Comparison of ENCODE assay signal across 1 cellular context in genomic region chr19:2610637-2611482, GRCh38.
TF ChIP-seq lines count a peak whose summit lies in the region.

No MANE protein-coding gene starts in this region.

TF ChIP-seq in HepG2, 621 proteins besides CTCF, POLR2A, EP300 and RAD21 (continued from another document and continues in another):
- TF ChIP-seq, protein P1, sequence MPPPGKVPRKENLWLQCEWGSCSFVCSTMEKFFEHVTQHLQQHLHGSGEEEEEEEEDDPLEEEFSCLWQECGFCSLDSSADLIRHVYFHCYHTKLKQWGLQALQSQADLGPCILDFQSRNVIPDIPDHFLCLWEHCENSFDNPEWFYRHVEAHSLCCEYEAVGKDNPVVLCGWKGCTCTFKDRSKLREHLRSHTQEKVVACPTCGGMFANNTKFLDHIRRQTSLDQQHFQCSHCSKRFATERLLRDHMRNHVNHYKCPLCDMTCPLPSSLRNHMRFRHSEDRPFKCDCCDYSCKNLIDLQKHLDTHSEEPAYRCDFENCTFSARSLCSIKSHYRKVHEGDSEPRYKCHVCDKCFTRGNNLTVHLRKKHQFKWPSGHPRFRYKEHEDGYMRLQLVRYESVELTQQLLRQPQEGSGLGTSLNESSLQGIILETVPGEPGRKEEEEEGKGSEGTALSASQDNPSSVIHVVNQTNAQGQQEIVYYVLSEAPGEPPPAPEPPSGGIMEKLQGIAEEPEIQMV (CRISPR knock-in tag; IDR thresholded peaks at IDR 0.05; ENCODE audit: low read depth) = no peak
- TF ChIP-seq DNMT3B (CRISPR knock-in tag; conservative IDR thresholded peaks at IDR 0.05) (no peak), ZNF34 (CRISPR knock-in tag; IDR thresholded peaks at IDR 0.05; ENCODE audit: borderline replicate concordance) (no peak), JUND (CRISPR knock-in tag; IDR thresholded peaks at IDR 0.05) (no peak), HOMEZ (CRISPR knock-in tag; IDR thresholded peaks at IDR 0.05; ENCODE audit: low read depth) (peak; percentile 26; the same call in 1 of the 2 replicates), SIX4 (CRISPR knock-in tag; IDR thresholded peaks at IDR 0.05) (no peak), ZNF431 (CRISPR knock-in tag; IDR thresholded peaks at IDR 0.05; ENCODE audit: borderline replicate concordance, low read depth) (0 out of 2 replicates have a peak, but pooled peaks have one; percentile 45), GATAD1 (CRISPR knock-in tag; IDR thresholded peaks at IDR 0.05) (peak; percentile 67), MLX (CRISPR knock-in tag; IDR thresholded peaks at IDR 0.05) (peak; percentile 41; the same call in 1 of the 2 replicates), SMC3 (IDR thresholded peaks at IDR 0.05; ENCODE audit: low read length) (peak; percentile 69), ZFP41 (CRISPR knock-in tag; IDR thresholded peaks at IDR 0.05; ENCODE audit: borderline replicate concordance) (no peak), RFXAP (CRISPR knock-in tag; IDR thresholded peaks at IDR 0.05; ENCODE audit: borderline replicate concordance) (no peak), PITX1 (CRISPR knock-in tag; IDR thresholded peaks at IDR 0.05) (peak; percentile 20; the same call in 1 of the 2 replicates), NKX3-1 (CRISPR knock-in tag; IDR thresholded peaks at IDR 0.05) (no peak), ZBTB7B (CRISPR knock-in tag; IDR thresholded peaks at IDR 0.05) (peak; percentile 79; the same call in 1 of the 2 replicates), ZFP91 (CRISPR knock-in tag; IDR thresholded peaks at IDR 0.05; ENCODE audit: borderline replicate concordance) (0 out of 2 replicates have a peak, but pooled peaks have one; percentile 47), GATAD2A (CRISPR knock-in tag; IDR thresholded peaks at IDR 0.05) (peak; percentile 59; the same call in 1 of the 2 replicates), HOXA3 (CRISPR knock-in tag; IDR thresholded peaks at IDR 0.05) (peak; percentile 63; the same call in 1 of the 2 replicates), SOX5 (CRISPR knock-in tag; IDR thresholded peaks at IDR 0.05; ENCODE audit: borderline replicate concordance) (0 out of 2 replicates have a peak, but pooled peaks have one; percentile 35), STAG1 (CRISPR knock-in tag; IDR thresholded peaks at IDR 0.05) (peak; percentile 100), MYNN (CRISPR knock-in tag; IDR thresholded peaks at IDR 0.05; ENCODE audit: low read depth) (no peak), ZNF878 (CRISPR knock-in tag; IDR thresholded peaks at IDR 0.05) (no peak), RFX3 (CRISPR knock-in tag; IDR thresholded peaks at IDR 0.05) (no peak), ZNF543 (CRISPR knock-in tag; IDR thresholded peaks at IDR 0.05) (no peak), TEAD2 (CRISPR knock-in tag; IDR thresholded peaks at IDR 0.05) (no peak), RFXANK (CRISPR knock-in tag; IDR thresholded peaks at IDR 0.05) (0 out of 2 replicates have a peak, but pooled peaks have one; percentile 51), MBNL3 (CRISPR knock-in tag; conservative IDR thresholded peaks at IDR 0.05) (no peak), GZF1 (CRISPR knock-in tag; IDR thresholded peaks at IDR 0.05) (no peak)
- TF ChIP-seq, protein P2, sequence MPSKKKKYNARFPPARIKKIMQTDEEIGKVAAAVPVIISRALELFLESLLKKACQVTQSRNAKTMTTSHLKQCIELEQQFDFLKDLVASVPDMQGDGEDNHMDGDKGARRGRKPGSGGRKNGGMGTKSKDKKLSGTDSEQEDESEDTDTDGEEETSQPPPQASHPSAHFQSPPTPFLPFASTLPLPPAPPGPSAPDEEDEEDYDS (CRISPR knock-in tag; IDR thresholded peaks at IDR 0.05) = peak; percentile 44; the same call in 1 of the 2 replicates
- TF ChIP-seq, protein P3, sequence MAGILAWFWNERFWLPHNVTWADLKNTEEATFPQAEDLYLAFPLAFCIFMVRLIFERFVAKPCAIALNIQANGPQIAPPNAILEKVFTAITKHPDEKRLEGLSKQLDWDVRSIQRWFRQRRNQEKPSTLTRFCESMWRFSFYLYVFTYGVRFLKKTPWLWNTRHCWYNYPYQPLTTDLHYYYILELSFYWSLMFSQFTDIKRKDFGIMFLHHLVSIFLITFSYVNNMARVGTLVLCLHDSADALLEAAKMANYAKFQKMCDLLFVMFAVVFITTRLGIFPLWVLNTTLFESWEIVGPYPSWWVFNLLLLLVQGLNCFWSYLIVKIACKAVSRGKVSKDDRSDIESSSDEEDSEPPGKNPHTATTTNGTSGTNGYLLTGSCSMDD (CRISPR knock-in tag; IDR thresholded peaks at IDR 0.05) = no peak
- TF ChIP-seq, protein P4, sequence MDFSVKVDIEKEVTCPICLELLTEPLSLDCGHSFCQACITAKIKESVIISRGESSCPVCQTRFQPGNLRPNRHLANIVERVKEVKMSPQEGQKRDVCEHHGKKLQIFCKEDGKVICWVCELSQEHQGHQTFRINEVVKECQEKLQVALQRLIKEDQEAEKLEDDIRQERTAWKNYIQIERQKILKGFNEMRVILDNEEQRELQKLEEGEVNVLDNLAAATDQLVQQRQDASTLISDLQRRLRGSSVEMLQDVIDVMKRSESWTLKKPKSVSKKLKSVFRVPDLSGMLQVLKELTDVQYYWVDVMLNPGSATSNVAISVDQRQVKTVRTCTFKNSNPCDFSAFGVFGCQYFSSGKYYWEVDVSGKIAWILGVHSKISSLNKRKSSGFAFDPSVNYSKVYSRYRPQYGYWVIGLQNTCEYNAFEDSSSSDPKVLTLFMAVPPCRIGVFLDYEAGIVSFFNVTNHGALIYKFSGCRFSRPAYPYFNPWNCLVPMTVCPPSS (IDR thresholded peaks at IDR 0.05) = no peak
- TF ChIP-seq, protein P5, sequence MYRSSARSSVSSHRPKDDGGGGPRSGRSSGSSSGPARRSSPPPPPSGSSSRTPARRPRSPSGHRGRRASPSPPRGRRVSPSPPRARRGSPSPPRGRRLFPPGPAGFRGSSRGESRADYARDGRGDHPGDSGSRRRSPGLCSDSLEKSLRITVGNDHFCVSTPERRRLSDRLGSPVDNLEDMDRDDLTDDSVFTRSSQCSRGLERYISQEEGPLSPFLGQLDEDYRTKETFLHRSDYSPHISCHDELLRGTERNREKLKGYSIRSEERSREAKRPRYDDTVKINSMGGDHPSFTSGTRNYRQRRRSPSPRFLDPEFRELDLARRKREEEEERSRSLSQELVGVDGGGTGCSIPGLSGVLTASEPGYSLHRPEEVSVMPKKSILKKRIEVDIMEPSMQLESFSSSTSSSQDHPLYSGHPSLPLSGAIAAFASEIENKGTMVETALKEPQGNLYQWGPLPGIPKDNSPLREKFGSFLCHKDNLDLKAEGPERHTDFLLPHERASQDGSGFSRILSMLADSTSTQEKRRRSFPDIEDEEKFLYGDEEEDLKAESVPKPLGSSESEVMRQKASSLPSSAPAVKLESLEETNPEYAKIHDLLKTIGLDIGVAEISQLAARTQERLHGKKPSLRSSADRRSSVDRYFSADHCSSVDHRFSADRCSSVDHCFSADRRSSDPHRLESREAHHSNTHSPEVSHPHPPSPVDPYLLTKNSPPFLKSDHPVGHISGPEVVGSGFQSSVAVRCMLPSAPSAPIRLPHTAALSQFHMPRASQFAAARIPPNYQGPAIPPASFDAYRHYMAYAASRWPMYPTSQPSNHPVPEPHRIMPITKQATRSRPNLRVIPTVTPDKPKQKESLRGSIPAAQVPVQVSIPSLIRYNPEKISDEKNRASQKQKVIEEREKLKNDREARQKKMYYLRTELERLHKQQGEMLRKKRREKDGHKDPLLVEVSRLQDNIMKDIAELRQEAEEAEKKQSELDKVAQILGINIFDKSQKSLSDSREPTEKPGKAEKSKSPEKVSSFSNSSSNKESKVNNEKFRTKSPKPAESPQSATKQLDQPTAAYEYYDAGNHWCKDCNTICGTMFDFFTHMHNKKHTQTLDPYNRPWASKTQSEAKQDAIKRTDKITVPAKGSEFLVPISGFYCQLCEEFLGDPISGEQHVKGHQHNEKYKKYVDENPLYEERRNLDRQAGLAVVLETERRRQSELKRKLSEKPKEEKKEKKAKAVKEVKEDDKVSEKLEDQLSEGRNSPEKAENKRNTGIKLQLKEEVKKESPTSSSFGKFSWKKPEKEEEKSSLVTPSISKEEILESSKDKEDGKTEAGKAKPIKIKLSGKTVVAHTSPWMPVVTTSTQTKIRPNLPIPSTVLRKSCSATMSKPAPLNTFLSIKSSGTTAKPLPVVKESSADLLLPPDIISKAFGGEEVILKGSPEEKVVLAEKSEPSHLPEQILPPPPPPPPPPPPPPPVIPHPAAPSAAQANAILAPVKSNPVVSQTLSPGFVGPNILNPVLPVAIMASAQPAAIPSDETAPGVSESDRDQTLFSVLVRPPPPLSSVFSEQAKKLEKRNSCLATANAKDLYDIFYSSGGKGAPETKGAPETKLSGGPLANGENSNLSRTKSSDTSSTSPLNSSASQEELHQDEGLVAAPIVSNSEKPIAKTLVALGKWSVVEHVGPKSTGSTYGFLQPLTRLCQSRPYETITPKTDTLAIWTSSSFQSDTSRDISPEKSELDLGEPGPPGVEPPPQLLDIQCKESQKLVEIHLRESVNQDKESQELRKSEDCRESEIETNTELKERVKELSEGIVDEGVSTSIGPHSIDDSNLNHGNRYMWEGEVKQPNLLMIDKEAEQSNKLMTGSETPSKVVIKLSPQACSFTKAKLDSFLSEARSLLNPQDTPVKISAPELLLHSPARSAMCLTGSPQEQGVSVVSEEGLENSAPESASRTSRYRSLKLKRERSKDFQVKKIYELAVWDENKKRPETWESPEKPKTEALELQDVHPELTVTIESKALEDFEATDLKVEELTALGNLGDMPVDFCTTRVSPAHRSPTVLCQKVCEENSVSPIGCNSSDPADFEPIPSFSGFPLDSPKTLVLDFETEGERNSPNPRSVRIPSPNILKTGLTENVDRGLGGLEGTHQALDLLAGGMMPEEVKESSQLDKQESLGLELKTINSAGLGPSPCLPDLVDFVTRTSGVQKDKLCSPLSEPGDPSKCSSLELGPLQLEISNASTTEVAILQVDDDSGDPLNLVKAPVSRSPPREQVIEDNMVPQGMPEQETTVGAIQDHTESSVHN (CRISPR knock-in tag; IDR thresholded peaks at IDR 0.05) = no peak
- TF ChIP-seq, protein P6, sequence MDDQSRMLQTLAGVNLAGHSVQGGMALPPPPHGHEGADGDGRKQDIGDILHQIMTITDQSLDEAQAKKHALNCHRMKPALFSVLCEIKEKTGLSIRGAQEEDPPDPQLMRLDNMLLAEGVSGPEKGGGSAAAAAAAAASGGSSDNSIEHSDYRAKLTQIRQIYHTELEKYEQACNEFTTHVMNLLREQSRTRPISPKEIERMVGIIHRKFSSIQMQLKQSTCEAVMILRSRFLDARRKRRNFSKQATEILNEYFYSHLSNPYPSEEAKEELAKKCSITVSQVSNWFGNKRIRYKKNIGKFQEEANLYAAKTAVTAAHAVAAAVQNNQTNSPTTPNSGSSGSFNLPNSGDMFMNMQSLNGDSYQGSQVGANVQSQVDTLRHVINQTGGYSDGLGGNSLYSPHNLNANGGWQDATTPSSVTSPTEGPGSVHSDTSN (CRISPR knock-in tag; IDR thresholded peaks at IDR 0.05; ENCODE audit: borderline replicate concordance) = no peak
- TF ChIP-seq, protein P7, sequence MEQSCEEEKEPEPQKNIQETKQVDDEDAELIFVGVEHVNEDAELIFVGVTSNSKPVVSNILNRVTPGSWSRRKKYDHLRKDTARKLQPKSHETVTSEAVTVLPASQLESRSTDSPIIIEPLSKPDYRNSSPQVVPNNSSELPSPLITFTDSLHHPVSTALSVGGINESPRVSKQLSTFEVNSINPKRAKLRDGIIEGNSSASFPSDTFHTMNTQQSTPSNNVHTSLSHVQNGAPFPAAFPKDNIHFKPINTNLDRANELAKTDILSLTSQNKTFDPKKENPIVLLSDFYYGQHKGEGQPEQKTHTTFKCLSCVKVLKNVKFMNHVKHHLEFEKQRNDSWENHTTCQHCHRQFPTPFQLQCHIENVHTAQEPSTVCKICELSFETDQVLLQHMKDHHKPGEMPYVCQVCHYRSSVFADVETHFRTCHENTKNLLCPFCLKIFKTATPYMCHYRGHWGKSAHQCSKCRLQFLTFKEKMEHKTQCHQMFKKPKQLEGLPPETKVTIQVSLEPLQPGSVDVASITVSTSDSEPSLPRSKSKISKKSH (CRISPR knock-in tag; IDR thresholded peaks at IDR 0.05; ENCODE audit: borderline replicate concordance) = peak; percentile 75; the same call in 1 of the 2 replicates
- TF ChIP-seq, protein P8, sequence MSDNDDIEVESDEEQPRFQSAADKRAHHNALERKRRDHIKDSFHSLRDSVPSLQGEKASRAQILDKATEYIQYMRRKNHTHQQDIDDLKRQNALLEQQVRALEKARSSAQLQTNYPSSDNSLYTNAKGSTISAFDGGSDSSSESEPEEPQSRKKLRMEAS (IDR thresholded peaks at IDR 0.05) = peak; percentile 57
